In genomic region chr3:186432189-186432588, GRCh38 we compare ENCODE assay signal across 1 cellular context.
TF ChIP-seq lines count a peak whose summit lies in the region.

No MANE protein-coding gene starts in this region.

TF ChIP-seq in IMR-90, 13 proteins besides CTCF, POLR2A, EP300 and RAD21 (continued from another document):
- TF ChIP-seq ELK1 (IDR thresholded peaks at IDR 0.05; ENCODE audit: borderline replicate concordance, low read depth, low read length) (no peak), RCOR1 (IDR thresholded peaks at IDR 0.05; ENCODE audit: insufficient replicate concordance, low read length) (no peak), SMC3 (IDR thresholded peaks at IDR 0.05; ENCODE audit: low read depth, low read length) (no peak)
